ENCODE assay signal across 10 cellular contexts in the genomic region with DNA sequence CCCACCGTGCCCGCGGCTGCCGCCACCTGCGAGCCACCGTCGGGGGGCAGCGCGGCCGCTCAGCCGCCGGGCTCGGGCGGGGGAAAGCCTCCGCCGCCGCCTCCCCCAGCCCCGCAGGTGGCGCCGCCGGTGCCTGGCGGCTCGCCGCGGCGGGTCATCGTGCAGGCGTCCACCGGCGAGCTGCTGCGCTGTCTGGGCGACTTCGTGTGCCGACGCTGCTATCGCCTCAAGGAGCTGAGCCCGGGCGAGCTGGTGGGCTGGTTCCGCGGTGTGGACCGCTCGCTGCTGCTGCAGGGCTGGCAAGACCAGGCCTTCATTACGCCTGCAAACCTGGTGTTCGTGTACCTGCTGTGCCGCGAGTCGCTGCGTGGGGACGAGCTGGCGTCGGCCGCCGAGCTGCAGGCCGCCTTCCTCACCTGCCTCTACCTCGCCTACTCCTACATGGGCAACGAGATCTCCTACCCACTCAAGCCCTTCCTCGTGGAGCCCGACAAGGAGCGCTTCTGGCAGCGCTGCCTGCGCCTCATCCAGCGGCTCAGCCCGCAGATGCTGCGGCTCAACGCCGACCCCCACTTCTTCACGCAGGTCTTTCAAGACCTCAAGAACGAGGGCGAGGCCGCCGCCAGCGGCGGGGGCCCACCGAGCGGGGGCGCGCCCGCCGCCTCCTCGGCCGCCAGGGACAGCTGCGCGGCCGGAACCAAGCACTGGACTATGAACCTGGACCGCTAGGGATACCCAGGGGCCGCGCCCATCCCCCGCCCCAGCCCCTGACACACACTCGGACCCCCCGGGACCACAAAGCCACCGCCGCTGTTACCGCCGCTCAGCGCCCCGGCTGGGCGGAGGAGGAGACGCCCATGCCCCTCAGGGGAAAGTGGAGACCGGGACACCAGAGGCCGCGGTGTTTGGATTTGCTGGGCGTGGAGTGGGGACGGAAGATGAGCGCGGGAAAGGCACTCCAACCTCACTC. TPM values are rescaled to one million over a fixed set of nuclear protein-coding genes. Genes with fewer than 3 reads are reported as not detected.
DNase-seq lines count a peak whose midpoint lies in the region; ATAC-seq, FAIRE-seq and TF ChIP-seq lines count a peak whose summit lies in the region.
"Had no signal": no experiment of that assay in that cellular context is flagged by ENCODE, and none has a peak within 500 bp of the region (broad histone marks: within the 10 kb centered on the region; RNA-seq: fewer than 3 reads in every experiment).

No MANE protein-coding gene starts in this region.

- H3K4me3 Mint-ChIP-seq in neural progenitor cell, result peak overlapping the region; percentile 81

- H3K27ac Mint-ChIP-seq in neural progenitor cell, result no peak overlapping the region

- H3K27me3 ChIP-seq in DOHH2 (ENCODE audit: control insufficient read depth, low read length) (peaks cover 24% of the 10 kb centered on the region), K562 (ENCODE audit: control insufficient read depth in 2 of 2, insufficient read depth in 2 of 2, low read length in 2 of 2) (peaks cover 7 to 29% of the 10 kb centered on the region in 2 experiments; a peak in 4 of 5 replicates), neural progenitor cell (peaks cover 76% of the 10 kb centered on the region), GM23248 (replicated peaks; ENCODE audit: insufficient read depth) (peaks cover 48% of the 10 kb centered on the region)
- H3K27me3 ChIP-seq: testis had no signal

- CTCF ChIA-PET in K562 (lab: Yijun Ruan, JAX; ENCODE audit: low intra/inter-chr PET ratio), result no interaction called here

- no peak for TF ChIP-seq CTCF in DOHH2 (IDR thresholded peaks at IDR 0.05; ENCODE audit: low read depth, low read length, poor library complexity, severe bottlenecking)
- no peak for TF ChIP-seq CTCF in K562 (IDR thresholded peaks at IDR 0.05 in 2 of 3, conservative IDR thresholded peaks at IDR 0.05 in 1 of 3; ENCODE audit: insufficient read depth in 2 of 3, low read depth in 1 of 3, low read length in 3 of 3)
- no peak for TF ChIP-seq CTCF in neural progenitor cell (IDR thresholded peaks at IDR 0.05)

- H3K27ac ChIP-seq in DOHH2 (ENCODE audit: low read depth, low read length) (no peak overlapping the region), K562 (ENCODE audit: extremely low read depth, low read depth, low read length) (no peak overlapping the region), neural progenitor cell (no peak overlapping the region), GM23248 (no peak overlapping the region)
- H3K27ac ChIP-seq: gastrocnemius medialis, testis had no signal

- no peak for ATAC-seq in K562
- ATAC-seq in Right ventricle myocardium superior (ENCODE audit: poor library complexity), result no peak

- H3K4me2 ChIP-seq in DOHH2 (ENCODE audit: low read length), result peak overlapping the region; percentile 97
- H3K4me2 ChIP-seq in K562 (ENCODE audit: insufficient read depth, low read length), result no peak overlapping the region
- peak overlapping the region; percentile 92 for H3K4me2 ChIP-seq in neural progenitor cell
- no peak overlapping the region for H3K4me2 ChIP-seq in GM23248 (ENCODE audit: unreplicated experiment)

- H2AFZ ChIP-seq in K562 (ENCODE audit: low read depth, low read length), result no peak overlapping the region
- H2AFZ ChIP-seq in neural progenitor cell (replicated peaks), result no peak overlapping the region
- H2AFZ ChIP-seq in GM23248, result no peak overlapping the region

- POLR2A ChIA-PET in K562 (lab: Yijun Ruan, JAX), result no interaction called here

- H3K36me3 ChIP-seq in DOHH2 (ENCODE audit: control insufficient read depth, low read length) (no peaks in the 10 kb centered on the region), K562 (ENCODE audit: control insufficient read depth, insufficient read depth, low read length) (no peaks in the 10 kb centered on the region), neural progenitor cell (no peaks in the 10 kb centered on the region), GM23248 (ENCODE audit: low read depth) (no peaks in the 10 kb centered on the region)
- H3K36me3 ChIP-seq: gastrocnemius medialis had no signal

- no peak for TF ChIP-seq POLR2A in K562 (conservative IDR thresholded peaks at IDR 0.05)

- WGBS in K562 (ENCODE audit: insufficient coverage, low coverage, missing lambda C conversion rate), result 16% methylated on average over 13 of the region's 105 CpGs
- WGBS in GM23248 (ENCODE audit: low coverage in 1 of 2, low lambda C conversion rate in 2 of 2, missing lambda C conversion rate in 2 of 2), 2 experiments, result 3% methylated on average over 79 to 82 of the region's 105 CpGs

- H3K4me3 ChIP-seq in DOHH2 (ENCODE audit: low read length) (peak overlapping the region; percentile 81; the same call in 1 of the 2 replicates), K562 (no peak overlapping the region), neural progenitor cell (peak overlapping the region; percentile 64), GM23248 (no peak overlapping the region)

- H4K20me1 ChIP-seq in DOHH2 (ENCODE audit: control insufficient read depth, insufficient read depth, low read depth, low read length), result no peaks in the 10 kb centered on the region
- H4K20me1 ChIP-seq in K562 (replicated peaks; ENCODE audit: control insufficient read depth, insufficient read depth, low read length), result no peaks in the 10 kb centered on the region
- peaks cover 26% of the 10 kb centered on the region for H4K20me1 ChIP-seq in neural progenitor cell (ENCODE audit: low read depth)
- no peaks in the 10 kb centered on the region for H4K20me1 ChIP-seq in GM23248 (ENCODE audit: insufficient read depth)

- H3K79me2 ChIP-seq in DOHH2 (ENCODE audit: control insufficient read depth, low read length) (no peaks in the 10 kb centered on the region), K562 (ENCODE audit: control insufficient read depth, insufficient read depth, low read length) (no peaks in the 10 kb centered on the region), neural progenitor cell (ENCODE audit: low read depth) (no peaks in the 10 kb centered on the region), GM23248 (ENCODE audit: insufficient read depth) (no peaks in the 10 kb centered on the region)

- DNase-seq in NCI-H1092 treated with DMSO at 0.1 percent for 48 hours (lab: John Stamatoyannopoulos, UW) (peak; percentile 40), K562 (ENCODE audit: extremely low read depth in 1 of 4, low spot score in 3 of 4) (no peak), neural progenitor cell (ENCODE audit: low spot score) (peak; percentile 56), GM23248 (no peak), occipital lobe (lab: John Stamatoyannopoulos, UW) (no peak), Right ventricle myocardium superior (no peak)
- DNase-seq: activated naive CD4-positive, alpha-beta T cell treated with Interleukin-2 at 50 U/mL for 16 hours; gastrocnemius medialis; testis had no signal

- TF ChIP-seq RAD21 in K562 (CRISPR knock-in tag; conservative IDR thresholded peaks at IDR 0.05 in 1 of 2, IDR thresholded peaks at IDR 0.05 in 1 of 2), result no peak

- no peak for FAIRE-seq in K562 (lab: Jason Lieb, UNC)

- H3K9me2 ChIP-seq in DOHH2 (replicated peaks; ENCODE audit: control insufficient read depth, low read length) (no peaks in the 10 kb centered on the region), GM23248 (ENCODE audit: insufficient read depth) (no peaks in the 10 kb centered on the region)

- in situ Hi-C loops in K562 (cut with MboI) (no loop called here), GM23248 (cut with MboI) (no loop called here)

- H3K36me3 Mint-ChIP-seq in neural progenitor cell, result peaks cover 2% of the 10 kb centered on the region

- TF ChIP-seq EP300 in K562 (IDR thresholded peaks at IDR 0.05; ENCODE audit: low read length), result no peak

- BruUV-seq in K562 (replicated peaks; lab: Mats Ljungman, UMichigan), result no TSS peak

- intact Hi-C loops in K562 (cut with micrococcal nuclease) (loop anchor here (5.0 kb wide), 1 partner anchor 53 kb away; no protein-coding TSS in a partner anchor), Right ventricle myocardium superior (cut with DNase I) (no loop called here)

- peaks cover 53% of the 10 kb centered on the region for H3K27me3 Mint-ChIP-seq in neural progenitor cell (ENCODE audit: insufficient read depth, low read depth)

- H3K4me1 Mint-ChIP-seq in neural progenitor cell, result peaks cover 47% of the 10 kb centered on the region

- H3K9me1 ChIP-seq in K562 (ENCODE audit: control insufficient read depth, insufficient read depth, low read length), result no peaks in the 10 kb centered on the region

- H3K9ac ChIP-seq in K562 (ENCODE audit: insufficient read depth in 1 of 2, low read depth in 2 of 2, low read length in 2 of 2) (no peak overlapping the region), neural progenitor cell (no peak overlapping the region), GM23248 (no peak overlapping the region)

- H3K4me1 ChIP-seq in DOHH2 (ENCODE audit: control insufficient read depth, low read length) (peaks cover 11% of the 10 kb centered on the region), K562 (replicated peaks in 1 of 2; ENCODE audit: control insufficient read depth in 2 of 2, insufficient read depth in 2 of 2, low read length in 2 of 2) (peaks cover 11 to 31% of the 10 kb centered on the region in 2 experiments; a peak in 4 of 5 replicates), neural progenitor cell (peaks cover 27% of the 10 kb centered on the region), GM23248 (ENCODE audit: insufficient read depth) (no peaks in the 10 kb centered on the region)
- H3K4me1 ChIP-seq: testis had no signal

- H3F3A ChIP-seq in DOHH2 (ENCODE audit: control insufficient read depth, insufficient read depth), result no peaks in the 10 kb centered on the region
- H3F3A ChIP-seq in neural progenitor cell (ENCODE audit: low read depth), result peaks cover 15% of the 10 kb centered on the region
- H3F3A ChIP-seq in GM23248 (ENCODE audit: insufficient read depth), result no peaks in the 10 kb centered on the region; the same call in 1 of the 2 replicates

- no peaks in the 10 kb centered on the region for H3K9me3 Mint-ChIP-seq in neural progenitor cell

- H3K9me3 ChIP-seq in DOHH2 (ENCODE audit: control insufficient read depth, insufficient read depth, low read length) (no peaks in the 10 kb centered on the region), K562 (replicated peaks; ENCODE audit: control insufficient read depth, insufficient read depth, low read depth, low read length) (no peaks in the 10 kb centered on the region), neural progenitor cell (ENCODE audit: low read depth) (no peaks in the 10 kb centered on the region), GM23248 (ENCODE audit: low read depth) (no peaks in the 10 kb centered on the region)
- H3K9me3 ChIP-seq: gastrocnemius medialis, testis had no signal

RNA-seq across cellular contexts. Expression of a gene that starts 1.0 kb away (rescaled TPM):
- 0.12 TPM in 1 of 2 replicates, not detected in the other for total RNA-seq in K562 (2011; cell fraction: chromatin; rRNA removed; ENCODE audit: low replicate concordance)
- total RNA-seq in K562 (2011; cell fraction: nucleolus; rRNA removed), result not detected in 2 replicates
- total RNA-seq in K562 (2011; cell fraction: nucleoplasm; rRNA removed), result 0.22 and 0.38 TPM in 2 replicates
- not detected in 2 replicates for total RNA-seq in K562 (2014; rRNA removed)
- total RNA-seq in K562 (2014; rRNA removed; fragmentation: Illumina TruSeq; extraction: Trizol), result not detected in 2 replicates
- not detected in 2 replicates for total RNA-seq in K562 (2015; rRNA removed; fragmentation: Illumina TruSeq; extraction: Trizol)
- 0.09 TPM in 1 of 2 replicates, not detected in the other for total RNA-seq in K562 (2021)
- not detected in 2 replicates for polyA plus RNA-seq in K562 (2011; rRNA removed)
- 0.03 and 0.04 TPM in 2 replicates for polyA plus RNA-seq in K562 (2011; cell fraction: cytosol; rRNA removed)
- 0.08 and 0.17 TPM in 2 replicates for polyA plus RNA-seq in K562 (2011; cell fraction: nucleus; rRNA removed)
- 0.03 and 0.08 TPM in 2 replicates for polyA plus RNA-seq in K562 (2012)
- not detected in 2 replicates for polyA plus RNA-seq in K562 (2014; fragmentation: Illumina TruSeq; extraction: Trizol)
- not detected for polyA plus RNA-seq in K562 (2014; fragmentation: Nextera tagmentation; extraction: Ambion mirVana)
- polyA plus RNA-seq in K562 (2014; rRNA removed), result not detected in 2 replicates
- polyA minus RNA-seq in K562 (2011; rRNA and poly(A)+ RNA removed), result 0.09 and 0.11 TPM in 2 replicates
- polyA minus RNA-seq in K562 (2011; cell fraction: cytosol; rRNA and poly(A)+ RNA removed), result not detected in 2 replicates
- polyA minus RNA-seq in K562 (2011; cell fraction: nucleus; rRNA and poly(A)+ RNA removed), result 0.13 and 0.22 TPM in 2 replicates
- total RNA-seq in neural progenitor cell (ENCODE audit: low replicate concordance), result 0.09 TPM in 1 of 2 replicates, not detected in the other
- total RNA-seq in GM23248 (2014; rRNA removed; shearing (Covaris generic)), result not detected in 2 replicates
- polyA plus RNA-seq in GM23248 (2016; fragmentation: Nextera tagmentation; extraction: Ambion mirVana), result not detected in 2 replicates
- total RNA-seq in occipital lobe, result 6.2 TPM
- total RNA-seq in Right ventricle myocardium superior, result not detected
- total RNA-seq: gastrocnemius medialis had no signal

RNA-seq across cellular contexts. Expression of a gene that starts 24.5 kb away (rescaled TPM):
- 0.51 TPM in 1 of 2 replicates, not detected in the other for total RNA-seq in K562 (2011; cell fraction: chromatin; rRNA removed; ENCODE audit: low replicate concordance)
- total RNA-seq in K562 (2011; cell fraction: nucleolus; rRNA removed), result 0.17 TPM in 1 of 2 replicates, not detected in the other
- 0.38 TPM in 1 of 2 replicates, not detected in the other for total RNA-seq in K562 (2011; cell fraction: nucleoplasm; rRNA removed)
- total RNA-seq in K562 (2014; rRNA removed), result 0.45 and 0.57 TPM in 2 replicates
- 0.29 TPM in 1 of 2 replicates, not detected in the other for total RNA-seq in K562 (2014; rRNA removed; fragmentation: Illumina TruSeq; extraction: Trizol)
- total RNA-seq in K562 (2015; rRNA removed; fragmentation: Illumina TruSeq; extraction: Trizol), result 0.36 and 0.49 TPM in 2 replicates
- 1.6 and 2.4 TPM in 2 replicates for total RNA-seq in K562 (2021)
- polyA plus RNA-seq in K562 (2011; rRNA removed), result 1.1 TPM in 2 replicates
- polyA plus RNA-seq in K562 (2011; cell fraction: cytosol; rRNA removed), result 1.0 and 5.2 TPM in 2 replicates
- 1.5 and 5.2 TPM in 2 replicates for polyA plus RNA-seq in K562 (2011; cell fraction: nucleus; rRNA removed)
- polyA plus RNA-seq in K562 (2012), result 5.2 and 7.5 TPM in 2 replicates
- 0.79 and 0.83 TPM in 2 replicates for polyA plus RNA-seq in K562 (2014; fragmentation: Illumina TruSeq; extraction: Trizol)
- polyA plus RNA-seq in K562 (2014; fragmentation: Nextera tagmentation; extraction: Ambion mirVana), result under 1 TPM; 0.08 to 0.14 TPM
- polyA plus RNA-seq in K562 (2014; rRNA removed), result 0.78 and 1.7 TPM in 2 replicates
- 0.27 and 0.81 TPM in 2 replicates for polyA minus RNA-seq in K562 (2011; rRNA and poly(A)+ RNA removed)
- polyA minus RNA-seq in K562 (2011; cell fraction: cytosol; rRNA and poly(A)+ RNA removed), result 2.3 and 4.0 TPM in 2 replicates
- 0.33 and 0.94 TPM in 2 replicates for polyA minus RNA-seq in K562 (2011; cell fraction: nucleus; rRNA and poly(A)+ RNA removed)
- total RNA-seq in neural progenitor cell (ENCODE audit: low replicate concordance), result not detected in 2 replicates
- total RNA-seq in GM23248 (2014; rRNA removed; shearing (Covaris generic)), result not detected in 2 replicates
- polyA plus RNA-seq in GM23248 (2016; fragmentation: Nextera tagmentation; extraction: Ambion mirVana), result not detected in 2 replicates
- total RNA-seq in occipital lobe, result not detected
- not detected for total RNA-seq in Right ventricle myocardium superior
- total RNA-seq: gastrocnemius medialis, testis had no signal

RNA-seq across cellular contexts. Expression of a gene that starts 32.7 kb away (rescaled TPM):
- total RNA-seq in K562 (2011; cell fraction: chromatin; rRNA removed; ENCODE audit: low replicate concordance), result 1.6 TPM in 1 of 2 replicates, not detected in the other
- total RNA-seq in K562 (2011; cell fraction: nucleolus; rRNA removed), result 1.0 TPM in 1 of 2 replicates, not detected in the other
- total RNA-seq in K562 (2011; cell fraction: nucleoplasm; rRNA removed), result 0.81 TPM in 1 of 2 replicates, not detected in the other
- total RNA-seq in K562 (2014; rRNA removed) (0.73 TPM in 1 of 2 replicates, not detected in the other), K562 (2014; rRNA removed; fragmentation: Illumina TruSeq; extraction: Trizol) (not detected in 2 replicates), K562 (2015; rRNA removed; fragmentation: Illumina TruSeq; extraction: Trizol) (0.72 and 0.75 TPM in 2 replicates), K562 (2021) (0.51 and 0.81 TPM in 2 replicates), neural progenitor cell (ENCODE audit: low replicate concordance) (not detected in 2 replicates), occipital lobe (not detected), Right ventricle myocardium superior (not detected)
- polyA plus RNA-seq in K562 (2011; rRNA removed) (0.23 and 1.8 TPM in 2 replicates), K562 (2014; fragmentation: Illumina TruSeq; extraction: Trizol) (not detected in 2 replicates), K562 (2014; fragmentation: Nextera tagmentation; extraction: Ambion mirVana) (under 1 TPM in 1 of 2 experiments, not detected in 1; 0.11 TPM), K562 (2014; rRNA removed) (not detected in 2 replicates), GM23248 (2016; fragmentation: Nextera tagmentation; extraction: Ambion mirVana) (not detected in 2 replicates)
- polyA plus RNA-seq in K562 (2011; cell fraction: cytosol; rRNA removed), result 0.62 and 9.2 TPM in 2 replicates
- 1.7 and 14.2 TPM in 2 replicates for polyA plus RNA-seq in K562 (2011; cell fraction: nucleus; rRNA removed)
- 0.75 and 1.6 TPM in 2 replicates for polyA plus RNA-seq in K562 (2012)
- polyA minus RNA-seq in K562 (2011; rRNA and poly(A)+ RNA removed), result 0.91 TPM in 1 of 2 replicates, not detected in the other
- polyA minus RNA-seq in K562 (2011; cell fraction: cytosol; rRNA and poly(A)+ RNA removed), result 2.6 TPM in 1 of 2 replicates, not detected in the other
- polyA minus RNA-seq in K562 (2011; cell fraction: nucleus; rRNA and poly(A)+ RNA removed), result 0.67 TPM in 1 of 2 replicates, not detected in the other
- not detected in 2 replicates for total RNA-seq in GM23248 (2014; rRNA removed; shearing (Covaris generic))
- total RNA-seq: gastrocnemius medialis had no signal

Comparison
In these comparisons a context has a peak if more than half of its experiments do, and no peak if none do; other contexts are left out.
1. H3K4me2 ChIP-seq: peak in DOHH2 (single experiment) and neural progenitor cell (single experiment); none in K562 (single experiment) and GM23248 (single experiment).
2. H3K4me3 ChIP-seq: peak in DOHH2 (single experiment) and neural progenitor cell (single experiment); none in K562 (single experiment) and GM23248 (single experiment).
3. DNase-seq: peak in NCI-H1092 treated with DMSO at 0.1 percent for 48 hours (single experiment) and neural progenitor cell (single experiment); none in K562 (0 of 4), GM23248 (single experiment), occipital lobe (single experiment) and Right ventricle myocardium superior (single experiment).